ENCODE assay signal across 30 cellular contexts in the genomic region with DNA sequence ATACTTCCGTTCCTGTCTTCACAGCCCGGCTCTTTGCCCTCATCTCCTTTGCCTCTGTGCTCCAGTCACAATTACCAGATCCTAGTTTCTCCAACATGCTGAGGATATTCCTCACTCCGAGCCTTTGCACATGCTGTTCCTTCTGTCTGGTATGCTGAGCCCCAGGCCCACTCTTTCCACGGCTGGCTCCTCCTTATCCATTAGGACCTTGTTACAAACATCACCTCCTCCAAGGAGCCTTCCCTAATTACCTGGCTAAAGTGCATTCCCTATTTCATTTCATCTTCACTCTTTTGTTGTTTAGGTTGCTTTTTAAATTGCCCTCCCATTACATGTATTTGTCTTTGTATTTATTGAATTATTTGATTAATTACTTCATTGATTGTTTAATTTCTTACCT. TPM values are rescaled to one million over a fixed set of nuclear protein-coding genes. Genes with fewer than 3 reads are reported as not detected.
DNase-seq lines count a peak whose midpoint lies in the region; ATAC-seq and TF ChIP-seq lines count a peak whose summit lies in the region.
"Had no signal": no experiment of that assay in that cellular context is flagged by ENCODE, and none has a peak within 500 bp of the region (broad histone marks: within the 10 kb centered on the region; RNA-seq: fewer than 3 reads in every experiment).

No MANE protein-coding gene starts in this region.

- no peaks in the 10 kb centered on the region for H4K20me1 ChIP-seq in H9 (ENCODE audit: control insufficient read depth, insufficient read depth, insufficient read length)

- no peak overlapping the region for H3K56ac ChIP-seq in H9 (ENCODE audit: insufficient read length, low read depth, low read length)

- no peak overlapping the region for H3K18ac ChIP-seq in H9 (ENCODE audit: insufficient read length, low read depth, low read length)

- H3K27me3 Mint-ChIP-seq in activated T-cell treated with anti-CD3 and anti-CD28 coated beads, Interleukin-2, amount 50 U/mL, for 24 hours, result no peaks in the 10 kb centered on the region
- no peaks in the 10 kb centered on the region for H3K27me3 Mint-ChIP-seq in activated T-cell treated with anti-CD3 and anti-CD28 coated beads, Interleukin-2, amount 50 U/mL, for 4 hours (ENCODE audit: low read depth)
- H3K27me3 Mint-ChIP-seq in H9 (ENCODE audit: low read depth) (peaks cover 2% of the 10 kb centered on the region), progenitor cell of endocrine pancreas (no peaks in the 10 kb centered on the region)
- H3K27me3 Mint-ChIP-seq: naive thymus-derived CD4-positive, alpha-beta T cell had no signal

- no peak overlapping the region for H3K23ac ChIP-seq in H9 (ENCODE audit: insufficient read length, low read depth, low read length)

- H3K4me1 Mint-ChIP-seq in activated T-cell treated with anti-CD3 and anti-CD28 coated beads, Interleukin-2, amount 50 U/mL, for 24 hours (ENCODE audit: low read depth), result peaks cover 58% of the 10 kb centered on the region
- H3K4me1 Mint-ChIP-seq in activated T-cell treated with anti-CD3 and anti-CD28 coated beads, Interleukin-2, amount 50 U/mL, for 4 hours (ENCODE audit: low read depth), result peaks cover 45% of the 10 kb centered on the region
- H3K4me1 Mint-ChIP-seq in H9 (peaks cover 1 to 9% of the 10 kb centered on the region in 2 experiments; a peak in 2 of 4 replicates), progenitor cell of endocrine pancreas (ENCODE audit: low read depth) (peaks cover 13% of the 10 kb centered on the region)

- no peak overlapping the region for H3K9ac ChIP-seq in H9 (ENCODE audit: extremely low read depth, insufficient read length, low read length)
- H3K9ac ChIP-seq: GM23248 had no signal

- H3K4me1 ChIP-seq in H9 (ENCODE audit: insufficient read depth, low read length), result no peaks in the 10 kb centered on the region
- H3K4me1 ChIP-seq: prostate gland had no signal

- H2BK5ac ChIP-seq in H9 (ENCODE audit: insufficient read length, low read length), result no peak overlapping the region

- no peak overlapping the region for H3K4ac ChIP-seq in H9 (ENCODE audit: low read depth, low read length)

- H3K79me1 ChIP-seq in H9 (ENCODE audit: insufficient read depth, low read depth, low read length, poor library complexity, severe bottlenecking), result no peaks in the 10 kb centered on the region

- no peak overlapping the region for H3K27ac Mint-ChIP-seq in activated T-cell treated with anti-CD3 and anti-CD28 coated beads, Interleukin-2, amount 50 U/mL, for 24 hours
- H3K27ac Mint-ChIP-seq in H9 (no peak overlapping the region), progenitor cell of endocrine pancreas (peak overlapping the region; percentile 9)

- H2BK120ac ChIP-seq in H9 (ENCODE audit: low read depth, low read length, poor library complexity, severe bottlenecking), result no peak overlapping the region

- no peak overlapping the region for H3T11ph ChIP-seq in H9 (ENCODE audit: low read length)

- H3K9me3 Mint-ChIP-seq in activated T-cell treated with anti-CD3 and anti-CD28 coated beads, Interleukin-2, amount 50 U/mL, for 24 hours, result no peaks in the 10 kb centered on the region
- H3K9me3 Mint-ChIP-seq in activated T-cell treated with anti-CD3 and anti-CD28 coated beads, Interleukin-2, amount 50 U/mL, for 4 hours, result no peaks in the 10 kb centered on the region
- H3K9me3 Mint-ChIP-seq in H9, result no peaks in the 10 kb centered on the region
- no peaks in the 10 kb centered on the region for H3K9me3 Mint-ChIP-seq in progenitor cell of endocrine pancreas (ENCODE audit: low read depth)
- H3K9me3 Mint-ChIP-seq: naive thymus-derived CD4-positive, alpha-beta T cell had no signal

- H3K36me3 Mint-ChIP-seq in activated T-cell treated with anti-CD3 and anti-CD28 coated beads, Interleukin-2, amount 50 U/mL, for 24 hours (ENCODE audit: low read depth), result no peaks in the 10 kb centered on the region
- H3K36me3 Mint-ChIP-seq in activated T-cell treated with anti-CD3 and anti-CD28 coated beads, Interleukin-2, amount 50 U/mL, for 4 hours (ENCODE audit: insufficient read depth), result no peaks in the 10 kb centered on the region
- H3K36me3 Mint-ChIP-seq in H9 (ENCODE audit: insufficient read depth in 1 of 3, low read depth in 3 of 3), result no peaks in the 10 kb centered on the region
- H3K36me3 Mint-ChIP-seq in progenitor cell of endocrine pancreas (ENCODE audit: insufficient read depth), result no peaks in the 10 kb centered on the region
- H3K36me3 Mint-ChIP-seq: naive thymus-derived CD4-positive, alpha-beta T cell had no signal

- peak; percentile 12 for DNase-seq in activated T-cell treated with anti-CD3 and anti-CD28 coated beads, Interleukin-2, amount 50 U/mL, for 24 hours
- DNase-seq in activated T-cell treated with anti-CD3 and anti-CD28 coated beads, Interleukin-2, amount 50 U/mL, for 4 hours, result no peak
- DNase-seq in H9, result peak; percentile 3
- DNase-seq in coronary artery (ENCODE audit: low spot score), result peak; percentile 40
- no peak for DNase-seq in progenitor cell of endocrine pancreas (ENCODE audit: low spot score, unreplicated experiment)
- no peak for DNase-seq in NCI-H2029 treated with DMSO at 0.1 percent for 48 hours (lab: John Stamatoyannopoulos, UW)
- no peak for DNase-seq in NCI-H1048 (lab: John Stamatoyannopoulos, UW)
- DNase-seq in NCI-H69 (lab: John Stamatoyannopoulos, UW), result no peak
- DNase-seq: activated CD4-positive, alpha-beta T cell treated with anti-CD3 and anti-CD28 coated beads for 4 hours; activated CD8-positive, alpha-beta memory T cell treated with anti-CD3 and anti-CD28 coated beads for 24 hours; activated naive CD4-positive, alpha-beta T cell treated with anti-CD3 and anti-CD28 coated beads, Interleukin-2, amount 50 U/mL, for 16 hours; activated T-cell treated with anti-CD3 and anti-CD28 coated beads, Interleukin-2, amount 50 U/mL, for 1 hour; anterior cingulate cortex; glutamatergic neuron; GM23248; Karpas-422; naive thymus-derived CD4-positive, alpha-beta T cell; NCI-H1436; NCI-H345; NCI-H774; nucleus accumbens; SJCRH30; stimulated activated CD4-positive, alpha-beta T cell treated with anti-CD3 and anti-CD28 coated beads, Interleukin-4, amount 100 ng/mL, for 4 hours; SW 1271; T-helper 9 cell; upper lobe of left lung had no signal

- no CpG with 5 or more reads among the region's 4 CpGs for WGBS in H9 (ENCODE audit: extremely low coverage, insufficient read length, low lambda C conversion rate)

- H3K27ac ChIP-seq in H9 (ENCODE audit: insufficient read length, low read depth, low read length) (no peak overlapping the region), coronary artery (no peak overlapping the region)
- H3K27ac ChIP-seq: GM23248, prostate gland, SJCRH30, suprapubic skin, upper lobe of left lung had no signal

- H2BK15ac ChIP-seq in H9 (ENCODE audit: low read depth, low read length), result no peak overlapping the region

- no peak overlapping the region for H2BK12ac ChIP-seq in H9 (ENCODE audit: insufficient read length, low read depth, low read length)

- H2AFZ ChIP-seq in H9 (ENCODE audit: low read length), result no peak overlapping the region
- H2AFZ ChIP-seq: GM23248 had no signal

- ATAC-seq in activated T-cell treated with anti-CD3 and anti-CD28 coated beads, Interleukin-2, amount 50 U/mL, for 4 hours, result no peak
- ATAC-seq: naive thymus-derived CD4-positive, alpha-beta T cell had no signal

- no peak overlapping the region for H4K5ac ChIP-seq in H9 (ENCODE audit: insufficient read length, low read depth, low read length)

- H2BK20ac ChIP-seq in H9 (ENCODE audit: low read depth, low read length, poor library complexity, severe bottlenecking), result no peak overlapping the region

- no peak overlapping the region for H3K4me2 ChIP-seq in H9 (ENCODE audit: insufficient read depth, insufficient read length, low read length)

- H3K27me3 ChIP-seq in H9 (ENCODE audit: insufficient read depth, low read length), result no peaks in the 10 kb centered on the region
- H3K27me3 ChIP-seq: suprapubic skin, upper lobe of left lung had no signal

- no peaks in the 10 kb centered on the region for H3K79me2 ChIP-seq in H9 (ENCODE audit: insufficient read depth, low read length)

- no peak for TF ChIP-seq CTCF in H9 (conservative IDR thresholded peaks at IDR 0.05)
- TF ChIP-seq CTCF in coronary artery (IDR thresholded peaks at IDR 0.05), result no peak
- no peak for TF ChIP-seq CTCF in progenitor cell of endocrine pancreas (IDR thresholded peaks at IDR 0.05; ENCODE audit: unreplicated experiment)

- no peaks in the 10 kb centered on the region for H3K9me3 ChIP-seq in H9 (ENCODE audit: control insufficient read depth, low read depth, low read length)
- H3K9me3 ChIP-seq: prostate gland, SJCRH30, suprapubic skin, upper lobe of left lung had no signal

- no peak overlapping the region for H3K4me3 ChIP-seq in coronary artery
- H3K4me3 ChIP-seq: GM23248, prostate gland, SJCRH30, suprapubic skin, upper lobe of left lung had no signal

- H2AK5ac ChIP-seq in H9 (ENCODE audit: insufficient read length, low read length), result no peak overlapping the region

- no peaks in the 10 kb centered on the region for H3K23me2 ChIP-seq in H9 (ENCODE audit: insufficient read length, low read depth, low read length, poor library complexity, severe bottlenecking)

- no peak overlapping the region for H4K91ac ChIP-seq in H9 (ENCODE audit: insufficient read length, low read depth, low read length)

- no peak overlapping the region for H3K4me3 Mint-ChIP-seq in activated T-cell treated with anti-CD3 and anti-CD28 coated beads, Interleukin-2, amount 50 U/mL, for 24 hours
- H3K4me3 Mint-ChIP-seq in activated T-cell treated with anti-CD3 and anti-CD28 coated beads, Interleukin-2, amount 50 U/mL, for 4 hours, result no peak overlapping the region
- H3K4me3 Mint-ChIP-seq in H9, result no peak overlapping the region
- H3K4me3 Mint-ChIP-seq in progenitor cell of endocrine pancreas (ENCODE audit: low read depth), result no peak overlapping the region
- H3K4me3 Mint-ChIP-seq: naive thymus-derived CD4-positive, alpha-beta T cell had no signal

- no peak overlapping the region for H3K14ac ChIP-seq in H9 (ENCODE audit: insufficient read depth, low read length)

- H4K8ac ChIP-seq in H9 (replicated peaks; ENCODE audit: insufficient read length, low read depth, low read length), result no peak overlapping the region

RNA-seq across cellular contexts. Expression of gene ADGRG1, which starts 14.9 kb away (rescaled TPM):
- 10 to 100 TPM in 1 of 3 donors, 1 to 10 TPM in 2; 3.6 to 11.9 (median 6.7) TPM for total RNA-seq in activated T-cell treated with anti-CD3 and anti-CD28 coated beads, Interleukin-2, amount 50 U/mL, for 4 hours
- total RNA-seq in H9 (2021) (0.57 and 1.1 TPM in 2 replicates), progenitor cell of endocrine pancreas (19.7 and 26.2 TPM in 2 replicates)

RNA-seq across cellular contexts. Expression of gene ADGRG3, which starts 54.6 kb away (rescaled TPM):
- total RNA-seq in activated T-cell treated with anti-CD3 and anti-CD28 coated beads, Interleukin-2, amount 50 U/mL, for 4 hours, result not detected
- total RNA-seq in H9 (2021) (0.46 and 0.64 TPM in 2 replicates), progenitor cell of endocrine pancreas (not detected in 2 replicates)
- total RNA-seq: bronchial epithelial cell, Daoy, GM23248, prostate gland, SJCRH30 had no signal

Comparison
In these comparisons a context has a peak if more than half of its experiments do, and no peak if none do; other contexts are left out.
1. DNase-seq: peak in activated T-cell treated with anti-CD3 and anti-CD28 coated beads, Interleukin-2, amount 50 U/mL, for 24 hours (single experiment), H9 (single experiment) and coronary artery (single experiment); none in activated T-cell treated with anti-CD3 and anti-CD28 coated beads, Interleukin-2, amount 50 U/mL, for 4 hours (single experiment), progenitor cell of endocrine pancreas (single experiment), NCI-H2029 treated with DMSO at 0.1 percent for 48 hours (single experiment), NCI-H1048 (single experiment) and NCI-H69 (single experiment).